ENCODE assay signal across 22 cellular contexts in the genomic region with DNA sequence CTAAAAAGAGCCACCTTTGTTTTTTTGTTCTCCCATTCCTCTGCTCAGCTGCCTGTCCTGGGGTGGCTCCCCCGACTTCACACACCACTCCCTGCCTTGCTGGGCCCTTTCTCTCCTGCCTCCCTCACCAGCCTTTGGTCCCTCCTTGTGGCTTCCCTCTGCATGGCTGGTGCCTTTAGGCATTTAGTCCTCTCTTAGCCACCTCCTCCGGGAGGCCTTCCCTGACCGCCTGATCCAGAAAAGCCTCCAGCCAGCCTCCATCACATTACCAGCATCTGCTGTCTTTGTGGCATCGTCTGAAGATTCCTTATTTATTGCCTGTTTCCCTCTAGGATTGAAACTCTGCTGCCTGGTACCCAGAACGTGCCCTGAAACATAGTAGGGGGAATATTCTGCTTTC. TPM values are rescaled to one million over a fixed set of nuclear protein-coding genes. Genes with fewer than 3 reads are reported as not detected.
DNase-seq lines count a peak whose midpoint lies in the region; ATAC-seq, FAIRE-seq and TF ChIP-seq lines count a peak whose summit lies in the region.
"Had no signal": no experiment of that assay in that cellular context is flagged by ENCODE, and none has a peak within 500 bp of the region (broad histone marks: within the 10 kb centered on the region; RNA-seq: fewer than 3 reads in every experiment).

No MANE protein-coding gene starts in this region.

- H3K9me3 Mint-ChIP-seq in astrocyte (ENCODE audit: unreplicated experiment) (peaks cover 5% of the 10 kb centered on the region), Caco-2 (ENCODE audit: unreplicated experiment) (no peaks in the 10 kb centered on the region)
- H3K9me3 Mint-ChIP-seq: HFFc6 had no signal

- POLR2A ChIA-PET in A549 (lab: Yijun Ruan, JAX) (no interaction called here), Caco-2 (lab: Charles Lee) (no interaction called here)

- H3K4me3 ChIP-seq in A549 (no peak overlapping the region), KMS-11 (IDR thresholded peaks at IDR 0.05; ENCODE audit: insufficient read depth, low read depth, low read length) (peak overlapping the region; percentile 18), astrocyte (ENCODE audit: insufficient read depth, low read depth, low read length) (no peak overlapping the region), smooth muscle cell (no peak overlapping the region), Caco-2 (ENCODE audit: low read depth, low read length) (no peak overlapping the region)

- H3K27me3 ChIP-seq in KMS-11 (ENCODE audit: insufficient read depth, low read depth) = no peaks in the 10 kb centered on the region
- H3K27me3 ChIP-seq in astrocyte (ENCODE audit: insufficient read depth, low read length) = peaks cover 2% of the 10 kb centered on the region
- H3K27me3 ChIP-seq in smooth muscle cell (ENCODE audit: low read depth) = no peaks in the 10 kb centered on the region
- no peaks in the 10 kb centered on the region for H3K27me3 ChIP-seq in Caco-2 (replicated peaks; ENCODE audit: control insufficient read depth, insufficient read depth, low read length)

- H3K4me1 ChIP-seq in A549 = 0 out of 3 replicates have a peak, but pooled peaks cover 2% of the 10 kb centered on the region
- H3K4me1 ChIP-seq in KMS-11 (ENCODE audit: low read depth, poor library complexity, severe bottlenecking) = peaks cover 27% of the 10 kb centered on the region
- H3K4me1 ChIP-seq in astrocyte (ENCODE audit: insufficient read depth, low read length) = peaks cover 14% of the 10 kb centered on the region
- peaks cover 12% of the 10 kb centered on the region for H3K4me1 ChIP-seq in smooth muscle cell (ENCODE audit: low read depth)
- peaks cover 3% of the 10 kb centered on the region; the same call in 1 of the 2 replicates for H3K4me1 ChIP-seq in Caco-2

- CTCF ChIA-PET in A549 (lab: Yijun Ruan, JAX) (no interaction called here), Caco-2 (lab: Charles Lee) (no interaction called here)

- DNase-seq in A549 (ENCODE audit: low read depth in 1 of 2, low spot score in 1 of 2) (no peak), astrocyte (ENCODE audit: low read depth) (no peak), smooth muscle cell (lab: John Stamatoyannopoulos, UW; ENCODE audit: unreplicated experiment) (no peak), Caco-2 (no peak), omental fat pad (ENCODE audit: low spot score) (no peak), DMS 273 treated with DMSO at 0.1 percent for 48 hours (lab: John Stamatoyannopoulos, UW) (no peak), GM13976 (ENCODE audit: low spot score) (no peak)
- DNase-seq: C1 segment of cervical spinal cord; CD4-positive, CD25-positive, alpha-beta regulatory T cell; CD8-positive, alpha-beta memory T cell; COR-L47; DMS153; DMS79; GDM1; HFFc6 had no signal

- H3F3A ChIP-seq in smooth muscle cell (ENCODE audit: low read depth) = no peaks in the 10 kb centered on the region

- no peaks in the 10 kb centered on the region for H4K20me1 ChIP-seq in KMS-11 (ENCODE audit: insufficient read depth)
- no peaks in the 10 kb centered on the region for H4K20me1 ChIP-seq in astrocyte (ENCODE audit: insufficient read depth, low read length)
- no peaks in the 10 kb centered on the region for H4K20me1 ChIP-seq in smooth muscle cell (ENCODE audit: low read depth)

- no peak for TF ChIP-seq RAD21 in A549 (conservative IDR thresholded peaks at IDR 0.05 in 1 of 2, IDR thresholded peaks at IDR 0.05 in 1 of 2)

- ATAC-seq in A549 = no peak
- ATAC-seq in omental fat pad (ENCODE audit: low FRiP score) = no peak
- ATAC-seq: HCT116 had no signal

- H3K79me2 ChIP-seq in KMS-11 (ENCODE audit: insufficient read depth, low read depth) = no peaks in the 10 kb centered on the region
- H3K79me2 ChIP-seq in astrocyte (ENCODE audit: insufficient read depth, low read length) = no peaks in the 10 kb centered on the region
- no peaks in the 10 kb centered on the region for H3K79me2 ChIP-seq in smooth muscle cell (ENCODE audit: low read depth)

- H3K36me3 ChIP-seq in KMS-11 (ENCODE audit: insufficient read depth) = no peaks in the 10 kb centered on the region
- no peaks in the 10 kb centered on the region for H3K36me3 ChIP-seq in astrocyte (ENCODE audit: insufficient read depth, low read length)
- no peaks in the 10 kb centered on the region for H3K36me3 ChIP-seq in smooth muscle cell (ENCODE audit: low read depth)
- no peaks in the 10 kb centered on the region for H3K36me3 ChIP-seq in Caco-2 (ENCODE audit: control insufficient read depth, insufficient read depth, low read length)

- H2AFZ ChIP-seq in KMS-11 (ENCODE audit: low read depth) (0 out of 2 replicates have a peak overlapping the region, but pooled peaks have one; percentile 39), astrocyte (ENCODE audit: low read depth, low read length) (no peak overlapping the region), smooth muscle cell (ENCODE audit: low read depth) (no peak overlapping the region)

- FAIRE-seq in A549 (lab: Jason Lieb, UNC) = no peak
- no peak for FAIRE-seq in astrocyte (lab: Jason Lieb, UNC)
- FAIRE-seq: D721Med, GM19239, H54 had no signal

- in situ Hi-C loops in GM13976 (cut with MboI; ENCODE audit: low sequenced_read_pairs, unreplicated experiment) = no loop called here

- TF ChIP-seq EP300 in A549 (IDR thresholded peaks at IDR 0.05) = no peak

- H3K27ac Mint-ChIP-seq in astrocyte (ENCODE audit: unreplicated experiment) (peak overlapping the region; percentile 95), Caco-2 (ENCODE audit: unreplicated experiment) (no peak overlapping the region)
- H3K27ac Mint-ChIP-seq: B cell; CD4-positive, CD25-positive, alpha-beta regulatory T cell; CD8-positive, alpha-beta memory T cell; HFFc6 had no signal

- H3K9ac ChIP-seq in KMS-11 (no peak overlapping the region; the same call in 1 of the 2 replicates), astrocyte (ENCODE audit: low read length) (no peak overlapping the region), smooth muscle cell (ENCODE audit: low read depth) (no peak overlapping the region)

- BruUV-seq in Caco-2 (replicated peaks; lab: Mats Ljungman, UMichigan) = no TSS peak

- no peak for TF ChIP-seq POLR2A in A549 (IDR thresholded peaks at IDR 0.05; ENCODE audit: low read length)

- H3K4me2 ChIP-seq in A549 (no peak overlapping the region), KMS-11 (peak overlapping the region; percentile 70), astrocyte (ENCODE audit: low read length) (no peak overlapping the region), smooth muscle cell (no peak overlapping the region)

- no peaks in the 10 kb centered on the region for H3K9me3 ChIP-seq in A549
- H3K9me3 ChIP-seq in astrocyte (ENCODE audit: insufficient read depth, low read depth, low read length) = no peaks in the 10 kb centered on the region
- no peaks in the 10 kb centered on the region for H3K9me3 ChIP-seq in smooth muscle cell (replicated peaks; ENCODE audit: low read depth)
- no peaks in the 10 kb centered on the region for H3K9me3 ChIP-seq in Caco-2

- 67% methylated on average over 5 of the region's 5 CpGs for WGBS in A549 (ENCODE audit: missing lambda C conversion rate)
- WGBS in smooth muscle cell (ENCODE audit: low lambda C conversion rate) = 75% methylated on average over 5 of the region's 5 CpGs

- TF ChIP-seq CTCF in A549 (IDR thresholded peaks at IDR 0.05) = no peak
- no peak for TF ChIP-seq CTCF in KMS-11 (conservative IDR thresholded peaks at IDR 0.05; ENCODE audit: low read depth, low read length)
- no peak for TF ChIP-seq CTCF in astrocyte (IDR thresholded peaks at IDR 0.05; ENCODE audit: insufficient read depth, low read depth, low read length)
- TF ChIP-seq CTCF in smooth muscle cell (IDR thresholded peaks at IDR 0.05; ENCODE audit: borderline replicate concordance, insufficient read depth, poor library complexity, severe bottlenecking) = no peak
- no peak for TF ChIP-seq CTCF in Caco-2 (IDR thresholded peaks at IDR 0.05; ENCODE audit: insufficient read depth in 1 of 2, low read depth in 1 of 2, low read length in 1 of 2, severe bottlenecking in 1 of 2, unreplicated experiment in 1 of 2)
- TF ChIP-seq CTCF in omental fat pad (IDR thresholded peaks at IDR 0.05) = no peak
- no peak for TF ChIP-seq CTCF in GM13976 (IDR thresholded peaks at IDR 0.05; ENCODE audit: borderline replicate concordance, control extremely low read depth, extremely low read depth, insufficient read depth, missing control alignments)

- peaks cover 39% of the 10 kb centered on the region for H3K4me1 Mint-ChIP-seq in astrocyte (ENCODE audit: low read depth, unreplicated experiment)
- peaks cover 10% of the 10 kb centered on the region for H3K4me1 Mint-ChIP-seq in Caco-2 (ENCODE audit: low read depth, unreplicated experiment)

- H3K4me3 Mint-ChIP-seq in astrocyte (ENCODE audit: unreplicated experiment) (no peak overlapping the region), Caco-2 (ENCODE audit: unreplicated experiment) (no peak overlapping the region)
- H3K4me3 Mint-ChIP-seq: B cell; CD4-positive, CD25-positive, alpha-beta regulatory T cell; CD8-positive, alpha-beta memory T cell; HFFc6 had no signal

- peaks cover 2% of the 10 kb centered on the region for H3K27me3 Mint-ChIP-seq in astrocyte (ENCODE audit: low read depth, unreplicated experiment)
- H3K27me3 Mint-ChIP-seq in Caco-2 (ENCODE audit: insufficient read depth, unreplicated experiment) = no peaks in the 10 kb centered on the region

- H3K27ac ChIP-seq in A549 (no peak overlapping the region), KMS-11 (no peak overlapping the region), astrocyte (ENCODE audit: low read depth, low read length) (no peak overlapping the region), smooth muscle cell (ENCODE audit: low read depth) (peak overlapping the region; percentile 77)
- H3K27ac ChIP-seq: 22Rv1 had no signal

- intact Hi-C loops in Caco-2 (cut with micrococcal nuclease; ENCODE audit: unreplicated experiment) = no loop called here

- no peaks in the 10 kb centered on the region for H3K36me3 Mint-ChIP-seq in astrocyte (ENCODE audit: low read depth, unreplicated experiment)
- H3K36me3 Mint-ChIP-seq in Caco-2 (ENCODE audit: insufficient read depth, unreplicated experiment) = no peaks in the 10 kb centered on the region
- H3K36me3 Mint-ChIP-seq: CD4-positive, CD25-positive, alpha-beta regulatory T cell had no signal

TF ChIP-seq in A549, 52 proteins besides CTCF, POLR2A, EP300 and RAD21 (continues in another document):
- TF ChIP-seq TFCP2L1 (CRISPR knock-in tag; IDR thresholded peaks at IDR 0.05) (no peak), ZFP36 (IDR thresholded peaks at IDR 0.05; ENCODE audit: borderline replicate concordance, partially characterized antibody) (peak; percentile 63)
- TF ChIP-seq, protein P1, sequence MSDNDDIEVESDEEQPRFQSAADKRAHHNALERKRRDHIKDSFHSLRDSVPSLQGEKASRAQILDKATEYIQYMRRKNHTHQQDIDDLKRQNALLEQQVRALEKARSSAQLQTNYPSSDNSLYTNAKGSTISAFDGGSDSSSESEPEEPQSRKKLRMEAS (IDR thresholded peaks at IDR 0.05) = no peak

RNA-seq across cellular contexts. Expression of a gene that starts 46.2 kb away (rescaled TPM):
- 1.7 and 2.0 TPM in 2 replicates for polyA plus RNA-seq in A549 (2011; rRNA removed)
- polyA plus RNA-seq in A549 (2012; cell fraction: cytosol; rRNA removed) = 2.2 and 2.8 TPM in 2 replicates
- polyA plus RNA-seq in A549 (2012; cell fraction: nucleus; rRNA removed) = 7.0 and 9.9 TPM in 2 replicates
- 1.5 to 1.8 TPM (median 1.7 TPM) in 3 replicates for polyA plus RNA-seq in A549 (2017; fragmentation: RNase III; extraction: RNeasy Plus Mini Kit Qiagen cat#74134 plus additional on column Dnase treatment)
- polyA minus RNA-seq in A549 (2011; rRNA and poly(A)+ RNA removed) = 2.6 and 2.8 TPM in 2 replicates
- 1.5 and 2.7 TPM in 2 replicates for total RNA-seq in astrocyte
- 4.8 TPM in 2 replicates for total RNA-seq in smooth muscle cell
- polyA plus RNA-seq in smooth muscle cell = 1.6 and 8.8 TPM in 2 replicates
- 4.0 and 4.1 TPM in 2 replicates for total RNA-seq in Caco-2 (2022)
- 1 to 10 TPM; 1.4 to 3.8 (median 3.2) TPM for total RNA-seq in omental fat pad
